In genomic region chr11:9386086-9386485, GRCh38 we compare ENCODE assay signal across 9 cellular contexts. TPM values are rescaled to one million over a fixed set of nuclear protein-coding genes. Genes with fewer than 3 reads are reported as not detected.
DNase-seq lines count a peak whose midpoint lies in the region; ATAC-seq and TF ChIP-seq lines count a peak whose summit lies in the region.
"Had no signal": no experiment of that assay in that cellular context is flagged by ENCODE, and none has a peak within 500 bp of the region (broad histone marks: within the 10 kb centered on the region; RNA-seq: fewer than 3 reads in every experiment).

No MANE protein-coding gene starts in this region.

- no peak for TF ChIP-seq CTCF in activated CD8-positive, alpha-beta T cell treated with anti-CD3 and anti-CD28 coated beads for 36 hours (IDR thresholded peaks at IDR 0.05)

- DNase-seq in activated CD4-positive, alpha-beta T cell treated with anti-CD3 and anti-CD28 coated beads, Interleukin-2, amount 10 ng/mL, durations not matched to agents 24 days and 14 days, result no peak
- no peak for DNase-seq in activated CD4-positive, alpha-beta T cell treated with anti-CD3 and anti-CD28 coated beads for 4 hours
- no peak for DNase-seq in activated CD8-positive, alpha-beta T cell treated with anti-CD3 and anti-CD28 coated beads for 36 hours
- DNase-seq in right cardiac atrium (no peak), SIG-M5 treated with dmso at 0.1 percent for 504 hours (lab: John Stamatoyannopoulos, UW; ENCODE audit: unreplicated experiment) (no peak), T1000 (lab: John Stamatoyannopoulos, UW) (no peak)
- no peak for DNase-seq in stimulated activated naive CD8-positive, alpha-beta T cell treated with anti-CD3 and anti-CD28 coated beads, Interleukin-15, amount 100 ng/mL, for 72 hours
- no peak for DNase-seq in activated effector memory CD4-positive, alpha-beta T cell treated with anti-CD3 and anti-CD28 coated beads, Interleukin-2, amount 50 U/mL, for 16 hours
- DNase-seq: NCI-H2029 had no signal

- peaks cover 25% of the 10 kb centered on the region for H3K4me1 Mint-ChIP-seq in activated CD4-positive, alpha-beta T cell treated with anti-CD3 and anti-CD28 coated beads, Interleukin-2, amount 10 ng/mL, durations not matched to agents 24 days and 14 days
- H3K4me1 Mint-ChIP-seq in activated CD8-positive, alpha-beta T cell treated with anti-CD3 and anti-CD28 coated beads for 36 hours (ENCODE audit: low read depth), result peaks cover 21% of the 10 kb centered on the region
- H3K4me1 Mint-ChIP-seq in stimulated activated naive CD8-positive, alpha-beta T cell treated with anti-CD3 and anti-CD28 coated beads, Interleukin-15, amount 100 ng/mL, for 72 hours, result peaks cover 44% of the 10 kb centered on the region

- CTCF ChIA-PET in activated CD8-positive, alpha-beta T cell treated with anti-CD3 and anti-CD28 coated beads for 36 hours (lab: Charles Lee), result interaction anchor here (0.7 to 2.1 kb wide), 9 partner anchors 15 to 220 kb away, joined by 3 to 8 read pairs (median 3); no protein-coding TSS in a partner anchor

- WGBS in right cardiac atrium, result 53% methylated on average over 2 of the region's 2 CpGs

- H3K9me3 Mint-ChIP-seq in activated CD4-positive, alpha-beta T cell treated with anti-CD3 and anti-CD28 coated beads, Interleukin-2, amount 10 ng/mL, durations not matched to agents 24 days and 14 days, result no peaks in the 10 kb centered on the region
- H3K9me3 Mint-ChIP-seq in activated CD8-positive, alpha-beta T cell treated with anti-CD3 and anti-CD28 coated beads for 36 hours, result no peaks in the 10 kb centered on the region
- H3K9me3 Mint-ChIP-seq in stimulated activated naive CD8-positive, alpha-beta T cell treated with anti-CD3 and anti-CD28 coated beads, Interleukin-15, amount 100 ng/mL, for 72 hours, result no peaks in the 10 kb centered on the region

- H3K4me3 ChIP-seq in right cardiac atrium (ENCODE audit: low read length), result peak overlapping the region; percentile 67

- POLR2A ChIA-PET in activated CD8-positive, alpha-beta T cell treated with anti-CD3 and anti-CD28 coated beads for 36 hours (lab: Charles Lee), result interaction anchor here (0.7 to 3.4 kb wide), 19 partner anchors 8 to 136 kb away, joined by 3 to 22 read pairs (median 7); partner anchors contain the start of genes DENND5A, TMEM41B and ZNF143

- no peak overlapping the region for H3K27ac ChIP-seq in right cardiac atrium (ENCODE audit: low read length)

- ATAC-seq in activated CD8-positive, alpha-beta T cell treated with anti-CD3 and anti-CD28 coated beads for 36 hours, result no peak
- ATAC-seq in right cardiac atrium, result no peak
- no peak for ATAC-seq in stimulated activated naive CD8-positive, alpha-beta T cell treated with anti-CD3 and anti-CD28 coated beads, Interleukin-15, amount 100 ng/mL, for 72 hours

- peak overlapping the region; percentile 95 for H3K4me3 Mint-ChIP-seq in activated CD4-positive, alpha-beta T cell treated with anti-CD3 and anti-CD28 coated beads, Interleukin-2, amount 10 ng/mL, durations not matched to agents 24 days and 14 days
- H3K4me3 Mint-ChIP-seq in activated CD8-positive, alpha-beta T cell treated with anti-CD3 and anti-CD28 coated beads for 36 hours, result peak overlapping the region; percentile 94
- H3K4me3 Mint-ChIP-seq in stimulated activated naive CD8-positive, alpha-beta T cell treated with anti-CD3 and anti-CD28 coated beads, Interleukin-15, amount 100 ng/mL, for 72 hours, result peak overlapping the region; percentile 92 to 94

- H3K27ac Mint-ChIP-seq in activated CD4-positive, alpha-beta T cell treated with anti-CD3 and anti-CD28 coated beads, Interleukin-2, amount 10 ng/mL, durations not matched to agents 24 days and 14 days, result no peak overlapping the region
- no peak overlapping the region for H3K27ac Mint-ChIP-seq in activated CD8-positive, alpha-beta T cell treated with anti-CD3 and anti-CD28 coated beads for 36 hours
- no peak overlapping the region for H3K27ac Mint-ChIP-seq in stimulated activated naive CD8-positive, alpha-beta T cell treated with anti-CD3 and anti-CD28 coated beads, Interleukin-15, amount 100 ng/mL, for 72 hours

- no peaks in the 10 kb centered on the region for H3K27me3 Mint-ChIP-seq in activated CD4-positive, alpha-beta T cell treated with anti-CD3 and anti-CD28 coated beads, Interleukin-2, amount 10 ng/mL, durations not matched to agents 24 days and 14 days
- H3K27me3 Mint-ChIP-seq in activated CD8-positive, alpha-beta T cell treated with anti-CD3 and anti-CD28 coated beads for 36 hours, result no peaks in the 10 kb centered on the region
- no peaks in the 10 kb centered on the region for H3K27me3 Mint-ChIP-seq in stimulated activated naive CD8-positive, alpha-beta T cell treated with anti-CD3 and anti-CD28 coated beads, Interleukin-15, amount 100 ng/mL, for 72 hours

- H3K9me3 ChIP-seq in right cardiac atrium (ENCODE audit: control insufficient read depth, low read length), result no peaks in the 10 kb centered on the region

- no peaks in the 10 kb centered on the region for H3K27me3 ChIP-seq in right cardiac atrium (ENCODE audit: control insufficient read depth, insufficient read depth)

- peaks cover 24% of the 10 kb centered on the region for H3K36me3 Mint-ChIP-seq in activated CD4-positive, alpha-beta T cell treated with anti-CD3 and anti-CD28 coated beads, Interleukin-2, amount 10 ng/mL, durations not matched to agents 24 days and 14 days (ENCODE audit: low read depth)
- H3K36me3 Mint-ChIP-seq in activated CD8-positive, alpha-beta T cell treated with anti-CD3 and anti-CD28 coated beads for 36 hours (ENCODE audit: low read depth), result peaks cover 26% of the 10 kb centered on the region

- H3K4me1 ChIP-seq in right cardiac atrium (ENCODE audit: control insufficient read depth, insufficient read depth, low read length), result peaks cover 1% of the 10 kb centered on the region

- intact Hi-C loops in activated CD4-positive, alpha-beta T cell treated with anti-CD3 and anti-CD28 coated beads, Interleukin-2, amount 10 ng/mL, durations not matched to agents 24 days and 14 days (cut with micrococcal nuclease), result loop anchor here (10.0 kb wide), 4 partner anchors 189 to 701 kb away; partner anchors contain the start of genes RPL27A, TRIM66 and WEE1
- intact Hi-C loops in activated CD8-positive, alpha-beta T cell treated with anti-CD3 and anti-CD28 coated beads for 36 hours (cut with micrococcal nuclease), result no loop called here
- intact Hi-C loops in right cardiac atrium (cut with DNase I), result loop anchor here in 1 of 4 donors (10.0 kb wide), 1 partner anchor 71 kb away; the partner anchor contains the start of gene TMEM41B

RNA-seq across cellular contexts. Expression of gene IPO7, which starts 1.6 kb away (rescaled TPM):
- total RNA-seq in activated CD4-positive, alpha-beta T cell treated with anti-CD3 and anti-CD28 coated beads, Interleukin-2, amount 10 ng/mL, durations not matched to agents 24 days and 14 days, result 177 and 200 TPM in 2 replicates
- 100 to 1,000 TPM; 181 to 186 TPM for total RNA-seq in activated CD8-positive, alpha-beta T cell treated with anti-CD3 and anti-CD28 coated beads for 36 hours
- 100 to 1,000 TPM in 3 of 4 donors, 10 to 100 TPM in 1; 93.8 to 131 (median 122) TPM for total RNA-seq in right cardiac atrium
- 30.8 TPM for polyA plus RNA-seq in right cardiac atrium
